In genomic region chr11:11949482-11949881, GRCh38 we compare ENCODE assay signal across 28 cellular contexts.
"Had no signal": no experiment of that assay in that cellular context is flagged by ENCODE, and none has a peak within 500 bp of the region (broad histone marks: within the 10 kb centered on the region; RNA-seq: fewer than 3 reads in every experiment).

No MANE protein-coding gene starts in this region.

- H3K4me2 ChIP-seq: neural progenitor cell had no signal

- H3K4me1 Mint-ChIP-seq: nephron; stimulated activated effector memory CD8-positive, alpha-beta T cell treated with anti-CD3 and anti-CD28 coated beads, Interleukin-12 subunit alpha, Interleukin-12 subunit beta, amount 100 ng/mL, for 72 hours; stimulated activated naive B cell treated with anti-CD40 and anti-IgM and Interleukin-4, amounts not matched to agents 10 μg/mL and 1 μg/mL and 100 μg/mL, for 72 hours had no signal

- H3K27me3 Mint-ChIP-seq: progenitor cell of endocrine pancreas; stimulated activated naive B cell treated with anti-CD40 and anti-IgM and Interleukin-4, amounts not matched to agents 10 μg/mL and 1 μg/mL and 100 μg/mL, for 72 hours; stimulated activated naive CD8-positive, alpha-beta T cell treated with anti-CD3 and anti-CD28 coated beads, Interleukin-15, Interleukin-2, amounts not matched to agents 100 ng/mL and 50 ng/mL, for 24 hours had no signal

- H3K4me3 Mint-ChIP-seq: nephron; neural progenitor cell; stimulated activated effector memory CD8-positive, alpha-beta T cell treated with anti-CD3 and anti-CD28 coated beads, Interleukin-12 subunit alpha, Interleukin-12 subunit beta, amount 100 ng/mL, for 72 hours; stimulated activated naive B cell treated with anti-CD40 and anti-IgM and Interleukin-4, amounts not matched to agents 10 μg/mL and 1 μg/mL and 100 μg/mL, for 72 hours; stimulated activated naive CD8-positive, alpha-beta T cell treated with anti-CD3 and anti-CD28 coated beads, Interleukin-15, Interleukin-2, amounts not matched to agents 100 ng/mL and 50 ng/mL, for 24 hours had no signal

- H3K9me3 ChIP-seq: ovary, psoas muscle, right lobe of liver, sigmoid colon, stomach, thoracic aorta, thyroid gland, tibial nerve, upper lobe of left lung, vagina had no signal

- ATAC-seq: psoas muscle; right cardiac atrium; stimulated activated effector memory CD8-positive, alpha-beta T cell treated with anti-CD3 and anti-CD28 coated beads, Interleukin-12 subunit alpha, Interleukin-12 subunit beta, amount 100 ng/mL, for 72 hours; stimulated activated naive B cell treated with anti-CD40 and anti-IgM and Interleukin-4, amounts not matched to agents 10 μg/mL and 1 μg/mL and 100 μg/mL, for 72 hours had no signal

- H3K4me1 ChIP-seq: neural progenitor cell, parathyroid adenoma, thyroid gland, upper lobe of left lung, vagina had no signal

- FAIRE-seq: urothelium cell line had no signal

- H3K27me3 ChIP-seq: neural progenitor cell, ovary, right lobe of liver, sigmoid colon, stomach, thyroid gland, tibial nerve, upper lobe of left lung, vagina had no signal

- H3K27ac Mint-ChIP-seq: nephron; progenitor cell of endocrine pancreas; stimulated activated effector memory CD8-positive, alpha-beta T cell treated with anti-CD3 and anti-CD28 coated beads, Interleukin-12 subunit alpha, Interleukin-12 subunit beta, amount 100 ng/mL, for 72 hours; stimulated activated naive B cell treated with anti-CD40 and anti-IgM and Interleukin-4, amounts not matched to agents 10 μg/mL and 1 μg/mL and 100 μg/mL, for 72 hours; stimulated activated naive CD8-positive, alpha-beta T cell treated with anti-CD3 and anti-CD28 coated beads, Interleukin-15, Interleukin-2, amounts not matched to agents 100 ng/mL and 50 ng/mL, for 24 hours had no signal

- H2AFZ ChIP-seq: neural progenitor cell, parathyroid adenoma had no signal

- H3K4me3 ChIP-seq: neural progenitor cell, ovary, psoas muscle, sigmoid colon, stomach, thoracic aorta, thyroid gland, tibial nerve, upper lobe of left lung, vagina had no signal

- H3K9ac ChIP-seq: neural progenitor cell, parathyroid adenoma had no signal

- H3K27ac ChIP-seq: neural progenitor cell, ovary, parathyroid adenoma, sigmoid colon, stomach, thoracic aorta, thyroid gland, tibial nerve, upper lobe of left lung, vagina had no signal

- H3K79me2 ChIP-seq: parathyroid adenoma had no signal

- DNase-seq: occipital lobe; ovary; posterior cingulate gyrus; psoas muscle; right cardiac atrium; right lobe of liver; sigmoid colon; small intestine; stimulated activated CD4-positive, alpha-beta T cell treated with anti-CD3 and anti-CD28 coated beads, Interleukin-15, amount 100 ng/mL, for 24 hours; stimulated activated CD4-positive, alpha-beta T cell treated with anti-CD3 and anti-CD28 coated beads, Interleukin-2, amount 100 ng/mL, for 24 hours; stimulated activated CD4-positive, alpha-beta T cell treated with anti-CD3 and anti-CD28 coated beads, Interleukin-2, amount 100 ng/mL, for 48 hours; stimulated activated CD4-positive, alpha-beta T cell treated with anti-CD3 and anti-CD28 coated beads, Interleukin-4, amount 100 ng/mL, for 24 hours; stimulated activated naive B cell treated with anti-CD40 and anti-IgM and Interleukin-4, amounts not matched to agents 10 μg/mL and 1 μg/mL and 100 μg/mL, for 72 hours; stimulated activated naive CD4-positive, alpha-beta T cell treated with Interleukin-2 at 50 U/mL for 16 hours; stomach; thyroid gland; trophoblast cell; upper lobe of left lung had no signal

- H3K9me3 Mint-ChIP-seq: nephron; neural progenitor cell; stimulated activated effector memory CD8-positive, alpha-beta T cell treated with anti-CD3 and anti-CD28 coated beads, Interleukin-12 subunit alpha, Interleukin-12 subunit beta, amount 100 ng/mL, for 72 hours; stimulated activated naive B cell treated with anti-CD40 and anti-IgM and Interleukin-4, amounts not matched to agents 10 μg/mL and 1 μg/mL and 100 μg/mL, for 72 hours; stimulated activated naive CD8-positive, alpha-beta T cell treated with anti-CD3 and anti-CD28 coated beads, Interleukin-15, Interleukin-2, amounts not matched to agents 100 ng/mL and 50 ng/mL, for 24 hours had no signal

- H3K36me3 ChIP-seq: ovary had no signal
